Comparison of ENCODE assay signal across 27 cellular contexts in the genomic region with DNA sequence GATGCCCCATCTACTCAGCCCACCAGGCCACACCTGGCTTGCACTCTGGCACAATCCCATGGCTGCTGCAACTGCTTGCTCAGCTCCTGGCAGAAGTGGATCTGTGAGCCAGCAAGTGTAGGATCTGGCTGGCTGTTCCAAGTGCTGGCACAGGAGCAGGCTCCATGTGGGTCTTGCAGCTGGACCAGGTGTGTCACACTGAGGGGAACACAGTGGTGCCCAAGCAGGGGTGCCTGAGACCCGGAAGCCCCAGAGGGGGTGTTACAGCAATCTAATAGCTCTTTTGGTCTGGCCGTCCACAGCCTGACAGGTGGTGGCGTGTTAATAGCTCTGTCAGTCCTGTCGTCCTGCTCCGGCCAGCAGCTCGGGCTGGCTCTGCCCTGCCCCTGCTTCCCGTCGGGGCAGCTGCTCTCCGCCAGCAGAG.
"Had no signal": no experiment of that assay in that cellular context is flagged by ENCODE, and none has a peak within 500 bp of the region (broad histone marks: within the 10 kb centered on the region; RNA-seq: fewer than 3 reads in every experiment).

No MANE protein-coding gene starts in this region.

- H3K36me3 Mint-ChIP-seq: activated CD4-positive, alpha-beta memory T cell treated with anti-CD3 and anti-CD28 coated beads for 36 hours; mesothelial cell of epicardium; naive thymus-derived CD4-positive, alpha-beta T cell had no signal

- H3K9me3 ChIP-seq: right atrium auricular region, tibial nerve had no signal

- H3K9ac ChIP-seq: parathyroid adenoma had no signal

- H3K27me3 Mint-ChIP-seq: activated CD4-positive, alpha-beta memory T cell treated with anti-CD3 and anti-CD28 coated beads for 36 hours; activated CD4-positive, alpha-beta T cell treated with anti-CD3 and anti-CD28 coated beads, Interleukin-2, amount 10 ng/mL, durations not matched to agents 24 days and 14 days; activated T-cell treated with anti-CD3 and anti-CD28 coated beads, Interleukin-2, amount 50 U/mL, for 24 hours; effector memory CD8-positive, alpha-beta T cell had no signal

- H2AFZ ChIP-seq: parathyroid adenoma had no signal

- H3K27ac ChIP-seq: brain microvascular endothelial cell, coronary artery, dorsolateral prefrontal cortex, parathyroid adenoma, right atrium auricular region, tibial nerve, WERI-Rb-1 had no signal

- ATAC-seq: effector memory CD8-positive, alpha-beta T cell; naive thymus-derived CD4-positive, alpha-beta T cell had no signal

- H3K4me1 ChIP-seq: parathyroid adenoma, tibial nerve had no signal

- H3K36me3 ChIP-seq: brain microvascular endothelial cell, right atrium auricular region, tibial nerve, WERI-Rb-1 had no signal

- H3K9me3 Mint-ChIP-seq: activated CD4-positive, alpha-beta T cell treated with anti-CD3 and anti-CD28 coated beads, Interleukin-2, amount 10 ng/mL, durations not matched to agents 24 days and 14 days; activated T-cell treated with anti-CD3 and anti-CD28 coated beads, Interleukin-2, amount 50 U/mL, for 24 hours; effector memory CD8-positive, alpha-beta T cell; neural crest cell; T-helper 1 cell treated with Interleukin-12 subunit alpha and Interleukin-12 subunit beta and Interleukin-4 antibody, amounts not matched to agents 30 μg/mL and 1 μg/mL, for 36 hours had no signal

- H3K4me1 Mint-ChIP-seq: mesothelial cell of epicardium had no signal

- DNase-seq: activated CD4-positive, alpha-beta memory T cell treated with anti-CD3 and anti-CD28 coated beads for 36 hours; activated CD4-positive, alpha-beta T cell treated with anti-CD3 and anti-CD28 coated beads, Interleukin-2, amount 10 ng/mL, durations not matched to agents 24 days and 14 days; activated CD4-positive, CD25-positive, alpha-beta regulatory T cell treated with anti-CD3 and anti-CD28 coated beads, Interleukin-2, amount 50 U/mL, for 72 hours; activated CD8-positive, alpha-beta memory T cell treated with anti-CD3 and anti-CD28 coated beads, Interleukin-2, amount 50 U/mL, for 48 hours; activated gamma-delta T cell treated with Interleukin-2 at 50 U/mL for 16 hours; activated naive CD4-positive, alpha-beta T cell treated with anti-CD3 and anti-CD28 coated beads, Interleukin-2, amount 50 U/mL, for 16 hours; activated T-cell treated with anti-CD3 and anti-CD28 coated beads, Interleukin-2, amount 50 U/mL, for 24 hours; amniotic stem cell; brain microvascular endothelial cell; dorsolateral prefrontal cortex; effector memory CD8-positive, alpha-beta T cell; foreskin fibroblast; mammary epithelial cell; naive thymus-derived CD4-positive, alpha-beta T cell; occipital lobe; stimulated activated CD4-positive, alpha-beta T cell treated with anti-CD3 and anti-CD28 coated beads, Interleukin-15, amount 100 ng/mL, for 24 hours; stimulated activated CD4-positive, alpha-beta T cell treated with anti-CD3 and anti-CD28 coated beads, Interleukin-2, amount 100 ng/mL, for 24 hours; stimulated activated naive CD4-positive, alpha-beta T cell treated with Interleukin-2 at 50 U/mL for 16 hours; T1000; WERI-Rb-1 had no signal

- H3K27me3 ChIP-seq: brain microvascular endothelial cell, dorsolateral prefrontal cortex, right atrium auricular region, tibial nerve had no signal

- H3K79me2 ChIP-seq: parathyroid adenoma had no signal

- H3K4me3 Mint-ChIP-seq: activated CD4-positive, alpha-beta memory T cell treated with anti-CD3 and anti-CD28 coated beads for 36 hours; activated CD4-positive, alpha-beta T cell treated with anti-CD3 and anti-CD28 coated beads, Interleukin-2, amount 10 ng/mL, durations not matched to agents 24 days and 14 days; activated T-cell treated with anti-CD3 and anti-CD28 coated beads, Interleukin-2, amount 50 U/mL, for 24 hours; effector memory CD8-positive, alpha-beta T cell; mesothelial cell of epicardium; naive thymus-derived CD4-positive, alpha-beta T cell; neural crest cell; T-helper 1 cell treated with Interleukin-12 subunit alpha and Interleukin-12 subunit beta and Interleukin-4 antibody, amounts not matched to agents 30 μg/mL and 1 μg/mL, for 36 hours had no signal

- H3K27ac Mint-ChIP-seq: activated CD4-positive, alpha-beta memory T cell treated with anti-CD3 and anti-CD28 coated beads for 36 hours; activated CD4-positive, alpha-beta T cell treated with anti-CD3 and anti-CD28 coated beads, Interleukin-2, amount 10 ng/mL, durations not matched to agents 24 days and 14 days; activated T-cell treated with anti-CD3 and anti-CD28 coated beads, Interleukin-2, amount 50 U/mL, for 24 hours; mesothelial cell of epicardium; T-helper 1 cell treated with Interleukin-12 subunit alpha and Interleukin-12 subunit beta and Interleukin-4 antibody, amounts not matched to agents 30 μg/mL and 1 μg/mL, for 36 hours had no signal

- H3K4me3 ChIP-seq: coronary artery, dorsolateral prefrontal cortex, right atrium auricular region, tibial nerve had no signal
